In genomic region chr17:7352559-7352889, GRCh38 we compare ENCODE assay signal across 1 cellular context.
TF ChIP-seq lines count a peak whose summit lies in the region.

No MANE protein-coding gene starts in this region.

TF ChIP-seq in GM12878, 131 proteins besides CTCF, POLR2A, EP300 and RAD21:
- TF ChIP-seq BHLHE40 (IDR thresholded peaks at IDR 0.05; ENCODE audit: borderline replicate concordance in 1 of 2, low read depth in 2 of 2, low read length in 1 of 2) (no peak), MLLT1 (IDR thresholded peaks at IDR 0.05) (peak; percentile 11; the same call in 1 of the 2 replicates), HDGF (IDR thresholded peaks at IDR 0.05) (0 out of 2 replicates have a peak, but pooled peaks have one; percentile 67)
TF ChIP-seq in GM12878: peak in this region for 2.
